In genomic region chr17:34996422-34997029, GRCh38 we compare ENCODE assay signal across 1 cellular context.
TF ChIP-seq lines count a peak whose summit lies in the region.

No MANE protein-coding gene starts in this region.

TF ChIP-seq in IMR-90, 13 proteins besides CTCF, POLR2A, EP300 and RAD21 (continued from another document):
- TF ChIP-seq ELK1 (IDR thresholded peaks at IDR 0.05; ENCODE audit: borderline replicate concordance, low read depth, low read length) (no peak), MXI1 (IDR thresholded peaks at IDR 0.05; ENCODE audit: borderline replicate concordance, low read depth, low read length) (no peak), FOS (IDR thresholded peaks at IDR 0.05; ENCODE audit: low read depth, low read length) (no peak), RFX5 (IDR thresholded peaks at IDR 0.05; ENCODE audit: low read depth, low read length) (no peak), CHD1 (IDR thresholded peaks at IDR 0.05; ENCODE audit: low read depth, low read length) (no peak), RCOR1 (IDR thresholded peaks at IDR 0.05; ENCODE audit: insufficient replicate concordance, low read length) (no peak), MAZ (IDR thresholded peaks at IDR 0.05; ENCODE audit: borderline replicate concordance, low read depth, low read length) (no peak), USF2 (IDR thresholded peaks at IDR 0.05; ENCODE audit: low read depth, low read length) (no peak), SMC3 (IDR thresholded peaks at IDR 0.05; ENCODE audit: low read depth, low read length) (no peak)
